In genomic region chr4:11489449-11490083, GRCh38 we compare ENCODE assay signal across 19 cellular contexts.
A peak's percentile ranks its signal among the peaks of the same experiment; 100 is the strongest.
DNase-seq lines count a peak whose midpoint lies in the region; ATAC-seq and TF ChIP-seq lines count a peak whose summit lies in the region.
"Had no signal": no experiment of that assay in that cellular context is flagged by ENCODE, and none has a peak within 500 bp of the region (broad histone marks: within the 10 kb centered on the region; RNA-seq: fewer than 3 reads in every experiment).

No MANE protein-coding gene starts in this region.

- no peak for TF ChIP-seq CTCF in foreskin keratinocyte (conservative IDR thresholded peaks at IDR 0.05)
- TF ChIP-seq CTCF in upper lobe of right lung (IDR thresholded peaks at IDR 0.05) = no peak
- TF ChIP-seq CTCF in smooth muscle cell (IDR thresholded peaks at IDR 0.05; ENCODE audit: borderline replicate concordance, insufficient read depth, poor library complexity, severe bottlenecking) = no peak
- TF ChIP-seq CTCF in thyroid gland (IDR thresholded peaks at IDR 0.05) = no peak

- H3K9me3 Mint-ChIP-seq in stimulated activated naive CD8-positive, alpha-beta T cell treated with anti-CD3 and anti-CD28 coated beads, Interleukin-15, amount 100 ng/mL, for 72 hours = peaks cover 4 to 8% of the 10 kb centered on the region in 2 donors

- H3F3A ChIP-seq in smooth muscle cell (ENCODE audit: low read depth) = peaks cover 6% of the 10 kb centered on the region

- H3K9me3 ChIP-seq in upper lobe of right lung = no peaks in the 10 kb centered on the region
- no peaks in the 10 kb centered on the region for H3K9me3 ChIP-seq in smooth muscle cell (replicated peaks; ENCODE audit: low read depth)
- H3K9me3 ChIP-seq in thyroid gland = no peaks in the 10 kb centered on the region
- H3K9me3 ChIP-seq: psoas muscle had no signal

- no peak for DNase-seq in stimulated activated naive CD8-positive, alpha-beta T cell treated with anti-CD3 and anti-CD28 coated beads, Interleukin-15, amount 100 ng/mL, for 72 hours
- no peak for DNase-seq in stimulated activated naive CD8-positive, alpha-beta T cell treated with anti-CD3 and anti-CD28 coated beads, Interleukin-15, Interleukin-2, amounts not matched to agents 100 U/mL and 50 U/mL, for 24 hours
- no peak for DNase-seq in foreskin keratinocyte
- no peak for DNase-seq in upper lobe of right lung
- no peak for DNase-seq in smooth muscle cell (lab: John Stamatoyannopoulos, UW; ENCODE audit: unreplicated experiment)
- no peak for DNase-seq in thyroid gland
- DNase-seq in HT-29 (ENCODE audit: low spot score) = no peak
- DNase-seq: activated CD8-positive, alpha-beta memory T cell treated with anti-CD3 and anti-CD28 coated beads, Interleukin-2, amount 50 U/mL, for 4 hours; DMS79; naive B cell; NCI-H187 treated with DMSO at 0.1 percent for 48 hours; NK-92 treated with Interleukin-12 subunit alpha and Interleukin-12 subunit beta, amount 100 ng/mL, for 24 hours; psoas muscle had no signal

- H3K4me3 Mint-ChIP-seq in stimulated activated naive CD8-positive, alpha-beta T cell treated with anti-CD3 and anti-CD28 coated beads, Interleukin-15, amount 100 ng/mL, for 72 hours = no peak overlapping the region
- H3K4me3 Mint-ChIP-seq: naive B cell, type B pancreatic cell had no signal

- H3K27me3 ChIP-seq in foreskin keratinocyte = no peaks in the 10 kb centered on the region
- H3K27me3 ChIP-seq in upper lobe of right lung = no peaks in the 10 kb centered on the region
- no peaks in the 10 kb centered on the region for H3K27me3 ChIP-seq in smooth muscle cell (ENCODE audit: low read depth)
- H3K27me3 ChIP-seq in thyroid gland = no peaks in the 10 kb centered on the region
- H3K27me3 ChIP-seq: cardiac muscle cell had no signal

- intact Hi-C loops in upper lobe of right lung (cut with DNase I) = no loop called here
- intact Hi-C loops in thyroid gland (cut with DNase I) = no loop called here

- no peaks in the 10 kb centered on the region for H3K79me2 ChIP-seq in smooth muscle cell (ENCODE audit: low read depth)

- H3K4me1 Mint-ChIP-seq in stimulated activated naive CD8-positive, alpha-beta T cell treated with anti-CD3 and anti-CD28 coated beads, Interleukin-15, amount 100 ng/mL, for 72 hours = peaks cover 21% of the 10 kb centered on the region
- H3K4me1 Mint-ChIP-seq: naive B cell had no signal

- no peaks in the 10 kb centered on the region for H3K36me3 ChIP-seq in upper lobe of right lung
- H3K36me3 ChIP-seq in smooth muscle cell (ENCODE audit: low read depth) = no peaks in the 10 kb centered on the region
- H3K36me3 ChIP-seq in thyroid gland = no peaks in the 10 kb centered on the region
- H3K36me3 ChIP-seq: cardiac muscle cell had no signal

- TF ChIP-seq POLR2A in thyroid gland (IDR thresholded peaks at IDR 0.05) = no peak

- H3K27ac ChIP-seq in foreskin keratinocyte (peak overlapping the region; percentile 47), upper lobe of right lung (no peak overlapping the region), smooth muscle cell (ENCODE audit: low read depth) (no peak overlapping the region), thyroid gland (no peak overlapping the region)
- H3K27ac ChIP-seq: cardiac muscle cell, HL-60, psoas muscle, SK-N-MC had no signal

- no peak overlapping the region for H2AFZ ChIP-seq in smooth muscle cell (ENCODE audit: low read depth)

- H3K4me1 ChIP-seq in foreskin keratinocyte = peaks cover 25% of the 10 kb centered on the region
- H3K4me1 ChIP-seq in upper lobe of right lung = no peaks in the 10 kb centered on the region
- no peaks in the 10 kb centered on the region for H3K4me1 ChIP-seq in smooth muscle cell (ENCODE audit: low read depth)
- H3K4me1 ChIP-seq in thyroid gland = no peaks in the 10 kb centered on the region
- H3K4me1 ChIP-seq: psoas muscle had no signal

- ATAC-seq in stimulated activated naive CD8-positive, alpha-beta T cell treated with anti-CD3 and anti-CD28 coated beads, Interleukin-15, amount 100 ng/mL, for 72 hours = peak; percentile 48
- no peak for ATAC-seq in stimulated activated naive CD8-positive, alpha-beta T cell treated with anti-CD3 and anti-CD28 coated beads, Interleukin-15, Interleukin-2, amounts not matched to agents 100 U/mL and 50 U/mL, for 24 hours
- ATAC-seq in HG03565 (IDR thresholded peaks at IDR 0.05; ENCODE audit: unreplicated experiment) (peak; percentile 71), foreskin keratinocyte (peak; percentile 80), upper lobe of right lung (peak; percentile 87)
- ATAC-seq: psoas muscle had no signal

- no peaks in the 10 kb centered on the region for H3K27me3 Mint-ChIP-seq in stimulated activated naive CD8-positive, alpha-beta T cell treated with anti-CD3 and anti-CD28 coated beads, Interleukin-15, amount 100 ng/mL, for 72 hours
- H3K27me3 Mint-ChIP-seq: type B pancreatic cell had no signal

- no peak overlapping the region for H3K4me2 ChIP-seq in smooth muscle cell

- H3K27ac Mint-ChIP-seq in stimulated activated naive CD8-positive, alpha-beta T cell treated with anti-CD3 and anti-CD28 coated beads, Interleukin-15, amount 100 ng/mL, for 72 hours = no peak overlapping the region
- H3K27ac Mint-ChIP-seq: activated naive CD4-positive, alpha-beta T cell treated with anti-CD3 and anti-CD28 coated beads, Interleukin-2, amount 50 U/mL, for 72 hours; type B pancreatic cell had no signal

- no peak overlapping the region for H3K9ac ChIP-seq in smooth muscle cell (ENCODE audit: low read depth)

- no peak overlapping the region for H3K4me3 ChIP-seq in upper lobe of right lung
- no peak overlapping the region for H3K4me3 ChIP-seq in smooth muscle cell
- H3K4me3 ChIP-seq in thyroid gland (replicated peaks in 1 of 3) = no peak overlapping the region
- H3K4me3 ChIP-seq: cardiac muscle cell, psoas muscle, SK-N-MC had no signal

- no peaks in the 10 kb centered on the region for H4K20me1 ChIP-seq in smooth muscle cell (ENCODE audit: low read depth)

- WGBS in smooth muscle cell (ENCODE audit: low lambda C conversion rate) = 88% methylated on average over 3 of the region's 3 CpGs
- WGBS in thyroid gland, 2 donors = 77% methylated on average over 3 of the region's 3 CpGs
